ENCODE assay signal across 8 cellular contexts in the genomic region with DNA sequence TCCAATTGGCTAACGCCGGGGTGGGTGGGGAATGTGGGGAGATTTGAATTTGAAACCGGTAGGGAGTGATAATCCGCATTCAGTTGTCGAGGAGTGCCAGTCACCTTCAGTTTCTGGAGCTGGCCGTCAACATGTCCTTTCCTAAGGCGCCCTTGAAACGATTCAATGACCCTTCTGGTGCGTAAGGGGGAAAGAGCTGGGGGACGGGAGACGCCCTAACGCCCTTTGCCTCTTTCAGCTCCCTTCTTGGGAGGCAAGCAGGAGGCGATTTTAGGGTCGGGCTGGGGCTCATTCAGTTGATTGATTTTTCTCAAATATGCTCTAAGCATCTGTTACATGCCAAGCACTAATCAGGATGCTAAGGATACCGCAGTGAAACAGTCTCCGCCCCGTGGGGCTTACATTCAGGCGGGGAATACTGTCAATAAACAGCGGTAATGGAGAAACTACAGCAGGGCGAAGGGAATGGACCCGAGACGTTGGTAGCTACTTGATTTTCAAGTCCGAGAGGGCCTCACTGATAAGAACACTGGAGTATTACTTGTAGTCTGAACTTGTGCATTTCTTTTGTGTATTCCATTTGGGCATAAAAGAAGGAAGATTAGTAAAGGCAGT. TPM values are rescaled to one million over a fixed set of nuclear protein-coding genes. Genes with fewer than 3 reads are reported as not detected.
DNase-seq lines count a peak whose midpoint lies in the region; ATAC-seq, FAIRE-seq and TF ChIP-seq lines count a peak whose summit lies in the region.

A gene with protein sequence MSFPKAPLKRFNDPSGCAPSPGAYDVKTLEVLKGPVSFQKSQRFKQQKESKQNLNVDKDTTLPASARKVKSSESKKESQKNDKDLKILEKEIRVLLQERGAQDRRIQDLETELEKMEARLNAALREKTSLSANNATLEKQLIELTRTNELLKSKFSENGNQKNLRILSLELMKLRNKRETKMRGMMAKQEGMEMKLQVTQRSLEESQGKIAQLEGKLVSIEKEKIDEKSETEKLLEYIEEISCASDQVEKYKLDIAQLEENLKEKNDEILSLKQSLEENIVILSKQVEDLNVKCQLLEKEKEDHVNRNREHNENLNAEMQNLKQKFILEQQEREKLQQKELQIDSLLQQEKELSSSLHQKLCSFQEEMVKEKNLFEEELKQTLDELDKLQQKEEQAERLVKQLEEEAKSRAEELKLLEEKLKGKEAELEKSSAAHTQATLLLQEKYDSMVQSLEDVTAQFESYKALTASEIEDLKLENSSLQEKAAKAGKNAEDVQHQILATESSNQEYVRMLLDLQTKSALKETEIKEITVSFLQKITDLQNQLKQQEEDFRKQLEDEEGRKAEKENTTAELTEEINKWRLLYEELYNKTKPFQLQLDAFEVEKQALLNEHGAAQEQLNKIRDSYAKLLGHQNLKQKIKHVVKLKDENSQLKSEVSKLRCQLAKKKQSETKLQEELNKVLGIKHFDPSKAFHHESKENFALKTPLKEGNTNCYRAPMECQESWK (plus strand): TSS at position 71 of the 615 bp plus-strand sequence. CDS start 61 bp downstream, at position 132.

- H3K27me3 Mint-ChIP-seq in activated CD4-positive, alpha-beta T cell treated with anti-CD3 and anti-CD28 coated beads, Interleukin-2, amount 10 ng/mL, durations not matched to agents 24 days and 14 days = no peaks in the 10 kb centered on the region

- H3K9me3 ChIP-seq in gastroesophageal sphincter = no peaks in the 10 kb centered on the region
- no peaks in the 10 kb centered on the region for H3K9me3 ChIP-seq in small intestine (ENCODE audit: control insufficient read depth, low read depth)

- H3K27me3 ChIP-seq in KMS-11 (ENCODE audit: insufficient read depth, low read depth) (no peaks in the 10 kb centered on the region), gastroesophageal sphincter (no peaks in the 10 kb centered on the region), small intestine (ENCODE audit: control insufficient read depth in 2 of 2, insufficient read depth in 2 of 2, low read length in 2 of 2) (no peaks in the 10 kb centered on the region)

- no peaks in the 10 kb centered on the region for H3K36me3 ChIP-seq in KMS-11 (ENCODE audit: insufficient read depth)
- peaks cover 0 to 6% of the 10 kb centered on the region in 2 donors for H3K36me3 ChIP-seq in gastroesophageal sphincter
- no peaks in the 10 kb centered on the region for H3K36me3 ChIP-seq in small intestine (ENCODE audit: control insufficient read depth in 2 of 2, insufficient read depth in 2 of 2, low read length in 2 of 2)

- H3K36me3 Mint-ChIP-seq in activated CD4-positive, alpha-beta T cell treated with anti-CD3 and anti-CD28 coated beads, Interleukin-2, amount 10 ng/mL, durations not matched to agents 24 days and 14 days (ENCODE audit: low read depth) = peaks cover 28% of the 10 kb centered on the region

- H3K4me3 ChIP-seq in KMS-11 (IDR thresholded peaks at IDR 0.05; ENCODE audit: insufficient read depth, low read depth, low read length) = no peak within 1 kb of the TSS
- peak within 1 kb of the TSS; percentile 69 to 86 for H3K4me3 ChIP-seq in gastroesophageal sphincter
- H3K4me3 ChIP-seq in small intestine (ENCODE audit: low read depth in 1 of 2, low read length in 2 of 2) = peak within 1 kb of the TSS; percentile 58 to 73

- intact Hi-C loops in activated CD4-positive, alpha-beta T cell treated with anti-CD3 and anti-CD28 coated beads, Interleukin-2, amount 10 ng/mL, durations not matched to agents 24 days and 14 days (cut with micrococcal nuclease) = loop anchor here (1.0 kb wide), 2 partner anchors 23 to 45 kb away; a partner anchor contains a TSS

- no peaks in the 10 kb centered on the region for H3K9me3 Mint-ChIP-seq in activated CD4-positive, alpha-beta T cell treated with anti-CD3 and anti-CD28 coated beads, Interleukin-2, amount 10 ng/mL, durations not matched to agents 24 days and 14 days

- DNase-seq in activated CD4-positive, alpha-beta T cell treated with anti-CD3 and anti-CD28 coated beads, Interleukin-2, amount 10 ng/mL, durations not matched to agents 24 days and 14 days = no peak
- no peak for DNase-seq in activated CD4-positive, alpha-beta T cell treated with anti-CD3 and anti-CD28 coated beads for 4 hours
- DNase-seq in small intestine (no peak), cerebellar nuclear complex (lab: John Stamatoyannopoulos, UW) (no peak)
- DNase-seq in stimulated activated CD4-positive, alpha-beta T cell treated with anti-CD3 and anti-CD28 coated beads, Interleukin-4, amount 100 ng/mL, for 4 hours = no peak

- H4K20me1 ChIP-seq in KMS-11 (ENCODE audit: insufficient read depth) = no peaks in the 10 kb centered on the region

- TF ChIP-seq CTCF in KMS-11 (conservative IDR thresholded peaks at IDR 0.05; ENCODE audit: low read depth, low read length) (no peak), VCaP (conservative IDR thresholded peaks at IDR 0.05) (no peak), gastroesophageal sphincter (IDR thresholded peaks at IDR 0.05) (no peak)

- peak within 1 kb of the TSS; percentile 99 for H3K27ac Mint-ChIP-seq in activated CD4-positive, alpha-beta T cell treated with anti-CD3 and anti-CD28 coated beads, Interleukin-2, amount 10 ng/mL, durations not matched to agents 24 days and 14 days

- ATAC-seq in gastroesophageal sphincter = no peak

- peak within 1 kb of the TSS; percentile 73 for H3K4me2 ChIP-seq in KMS-11

- peak within 1 kb of the TSS; percentile 59 for H2AFZ ChIP-seq in KMS-11 (ENCODE audit: low read depth)

- TF ChIP-seq POLR2A in gastroesophageal sphincter (IDR thresholded peaks at IDR 0.05) = no peak

- H3K9ac ChIP-seq in KMS-11 = peak within 1 kb of the TSS; percentile 93

- FAIRE-seq in small intestine (lab: Jason Lieb, UNC) = no peak

- peak within 1 kb of the TSS; percentile 90 for H3K4me3 Mint-ChIP-seq in activated CD4-positive, alpha-beta T cell treated with anti-CD3 and anti-CD28 coated beads, Interleukin-2, amount 10 ng/mL, durations not matched to agents 24 days and 14 days

- H3K27ac ChIP-seq in KMS-11 (peak within 1 kb of the TSS; percentile 95), VCaP (peak within 1 kb of the TSS; percentile 94), gastroesophageal sphincter (peak within 1 kb of the TSS; percentile 90 to 97 (median 94)), small intestine (ENCODE audit: low read depth in 1 of 2, low read length in 1 of 2) (peak within 1 kb of the TSS; percentile 88 to 93)

- TF ChIP-seq EP300 in gastroesophageal sphincter (IDR thresholded peaks at IDR 0.05) = no peak

- WGBS in gastroesophageal sphincter (ENCODE audit: low coverage in 1 of 2), 2 donors = 0% methylated on average over 21 to 22 of the region's 23 CpGs
- WGBS in small intestine, 3 donors = 0 to 1% (median 1%) methylated on average over 23 of the region's 23 CpGs

- H3K4me1 ChIP-seq in KMS-11 (ENCODE audit: low read depth, poor library complexity, severe bottlenecking) = peaks cover 28% of the 10 kb centered on the region
- H3K4me1 ChIP-seq in gastroesophageal sphincter = peaks cover 0 to 42% (median 20%) of the 10 kb centered on the region in 3 donors
- peaks cover 0 to 2% of the 10 kb centered on the region in 2 donors for H3K4me1 ChIP-seq in small intestine (ENCODE audit: control insufficient read depth in 2 of 2, insufficient read depth in 1 of 2, low read depth in 1 of 2, low read length in 1 of 2)

- peaks cover 42% of the 10 kb centered on the region for H3K79me2 ChIP-seq in KMS-11 (ENCODE audit: insufficient read depth, low read depth)

- H3K4me1 Mint-ChIP-seq in activated CD4-positive, alpha-beta T cell treated with anti-CD3 and anti-CD28 coated beads, Interleukin-2, amount 10 ng/mL, durations not matched to agents 24 days and 14 days = peaks cover 44% of the 10 kb centered on the region

RNA-seq across cellular contexts. Expression of the gene that starts here (rescaled TPM):
- 29.1 and 30.8 TPM in 2 replicates for total RNA-seq in activated CD4-positive, alpha-beta T cell treated with anti-CD3 and anti-CD28 coated beads, Interleukin-2, amount 10 ng/mL, durations not matched to agents 24 days and 14 days
- 1 to 10 TPM in 1 of 4 donors, under 1 TPM in 2, not detected in 1; 0.16 to 1.4 (median 0.54) TPM for total RNA-seq in gastroesophageal sphincter
- polyA plus RNA-seq in small intestine = 10 to 100 TPM in 1 of 3 donors, 1 to 10 TPM in 2; 1.1 to 22.5 (median 1.3) TPM

Comparison
In these comparisons a context has a peak if more than half of its experiments do, and no peak if none do; other contexts are left out.
1. RNA of the gene that starts here (total RNA-seq): 29.1 to 30.8 TPM in activated CD4-positive, alpha-beta T cell treated with anti-CD3 and anti-CD28 coated beads, Interleukin-2, amount 10 ng/mL, durations not matched to agents 24 days and 14 days; 0.16 to 1.4 TPM in gastroesophageal sphincter; every median in the first group is over 10 times any median in the second.
2. Peak in every context shown above with its lines, with median percentiles within 50 percentile points of each other: H3K27ac ChIP-seq.